Comparison of ENCODE assay signal across 26 cellular contexts in genomic region chr1:156416993-156417699, GRCh38. TPM values are rescaled to one million over a fixed set of nuclear protein-coding genes. Genes with fewer than 3 reads are reported as not detected.
"Had no signal": no experiment of that assay in that cellular context is flagged by ENCODE, and none has a peak within 500 bp of the region (broad histone marks: within the 10 kb centered on the region; RNA-seq: fewer than 3 reads in every experiment).

No MANE protein-coding gene starts in this region.

- DNase-seq: cortex of kidney; effector memory CD4-positive, alpha-beta T cell; esophagus squamous epithelium; foreskin fibroblast; kidney; left colon; left ventricle myocardium superior; naive thymus-derived CD8-positive, alpha-beta T cell; ovary; sigmoid colon; small intestine; stimulated activated CD4-positive, alpha-beta T cell treated with anti-CD3 and anti-CD28 coated beads, Interleukin-12 subunit alpha, Interleukin-12 subunit beta, amount 100 ng/mL, for 4 hours; stimulated activated naive CD4-positive, alpha-beta T cell; stomach; thyroid gland had no signal

- H3K36me3 ChIP-seq: esophagus squamous epithelium, gastroesophageal sphincter, ovary, right atrium auricular region, sigmoid colon, stomach, thyroid gland had no signal

- H3K27ac ChIP-seq: esophagus squamous epithelium, gastroesophageal sphincter, hepatocyte, ovary, right atrium auricular region, sigmoid colon, stomach, thyroid gland had no signal

- ATAC-seq: gastroesophageal sphincter; left colon; left ventricle myocardium superior; naive thymus-derived CD8-positive, alpha-beta T cell had no signal

- H3K9me3 Mint-ChIP-seq: naive thymus-derived CD8-positive, alpha-beta T cell; neural crest cell had no signal

- H3K36me3 Mint-ChIP-seq: type B pancreatic cell had no signal

- H3K9me3 ChIP-seq: esophagus squamous epithelium, gastroesophageal sphincter, ovary, right atrium auricular region, sigmoid colon, stomach, thyroid gland had no signal

- H3K4me3 ChIP-seq: esophagus squamous epithelium, gastroesophageal sphincter, hepatocyte, lung, ovary, right atrium auricular region, sigmoid colon, stomach, thyroid gland had no signal

- H3K4me3 Mint-ChIP-seq: naive thymus-derived CD8-positive, alpha-beta T cell; neural crest cell; type B pancreatic cell had no signal

- H3K27ac Mint-ChIP-seq: naive thymus-derived CD8-positive, alpha-beta T cell; type B pancreatic cell had no signal

RNA-seq across cellular contexts. Expression of gene RHBG, which starts 48.1 kb away (rescaled TPM):
- total RNA-seq: chondrocyte; epithelial cell of proximal tubule; gastroesophageal sphincter; left colon; left ventricle myocardium superior; mesenteric fat pad; mononuclear cell; naive thymus-derived CD8-positive, alpha-beta T cell; neural crest cell; posterior vena cava; right atrium auricular region; sigmoid colon; stomach; thyroid gland had no signal
- polyA plus RNA-seq: lung; naive thymus-derived CD8-positive, alpha-beta T cell; sigmoid colon had no signal
